ENCODE assay signal across 25 cellular contexts in the genomic region with DNA sequence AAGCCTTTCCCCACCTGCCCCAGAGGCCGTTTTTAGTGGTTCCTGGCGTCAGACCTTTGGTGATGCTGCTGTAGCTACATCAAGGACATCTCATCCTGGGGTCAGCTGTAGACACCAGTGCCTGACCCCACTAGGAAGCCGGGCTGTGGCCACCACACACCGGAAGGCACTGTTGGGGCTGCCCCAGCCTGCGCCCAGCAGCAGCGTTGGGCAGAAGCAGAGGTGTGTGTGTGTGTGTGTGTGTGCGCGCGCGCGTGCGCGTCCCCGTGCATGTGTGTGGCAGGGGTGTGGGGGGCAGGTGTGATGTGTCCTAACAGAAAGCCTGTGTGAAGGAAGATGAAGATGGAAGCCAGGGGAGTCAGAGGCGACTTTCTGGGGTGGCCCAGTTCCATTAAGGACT.
A peak's percentile ranks its signal among the peaks of the same experiment; 100 is the strongest.
DNase-seq lines count a peak whose midpoint lies in the region; ATAC-seq and TF ChIP-seq lines count a peak whose summit lies in the region.
"Had no signal": no experiment of that assay in that cellular context is flagged by ENCODE, and none has a peak within 500 bp of the region (broad histone marks: within the 10 kb centered on the region; RNA-seq: fewer than 3 reads in every experiment).

No MANE protein-coding gene starts in this region.

- H3K4me2 ChIP-seq in BLaER1 = peak overlapping the region; percentile 79
- H3K4me2 ChIP-seq in BLaER1 treated with 17β-estradiol and CSF1 and Interleukin-3, amounts not matched to agents 10 nM and 100 nM = peak overlapping the region; percentile 68 to 89 (median 76)
- H3K4me2 ChIP-seq in neuronal stem cell (ENCODE audit: insufficient read depth, low read length, poor library complexity, severe bottlenecking) = no peak overlapping the region

- ATAC-seq in GM19397 (IDR thresholded peaks at IDR 0.05; ENCODE audit: unreplicated experiment) (no peak), GM18861 (IDR thresholded peaks at IDR 0.05; ENCODE audit: unreplicated experiment) (no peak)
- ATAC-seq: GM12878 had no signal

- H3K9ac ChIP-seq in BLaER1 (no peak overlapping the region), neuronal stem cell (ENCODE audit: low read depth, low read length, poor library complexity) (no peak overlapping the region)
- H3K9ac ChIP-seq in BLaER1 treated with 17β-estradiol and CSF1 and Interleukin-3, amounts not matched to agents 10 nM and 100 nM = 0 out of 22 replicates have a peak overlapping the region, but pooled peaks of 1 of the 11 experiments have one; percentile 44

- DNase-seq in chondrocyte (ENCODE audit: low spot score) = peak; percentile 83
- no peak for DNase-seq in neuronal stem cell (ENCODE audit: low spot score)
- DNase-seq in esophagus squamous epithelium (lab: John Stamatoyannopoulos, UW) = no peak
- DNase-seq in OCI-M1 (lab: John Stamatoyannopoulos, UW) = no peak
- DNase-seq: 8988T; ACHN; BE2C; C1 segment of cervical spinal cord; CD4-positive, alpha-beta memory T cell; CD4-positive, CD25-positive, alpha-beta regulatory T cell; CD8-positive, alpha-beta memory T cell; COR-L47; DMS 273 treated with DMSO at 0.1 percent for 48 hours; DMS153; DMS53; DMS79; DND-41; EL; GDM1 had no signal

- H3K4me3 ChIP-seq in BLaER1 (no peak overlapping the region), neuronal stem cell (ENCODE audit: low read length in 2 of 2) (no peak overlapping the region), esophagus squamous epithelium (no peak overlapping the region)
- no peak overlapping the region for H3K4me3 ChIP-seq in BLaER1 treated with 17β-estradiol and CSF1 and Interleukin-3, amounts not matched to agents 10 nM and 100 nM
- H3K4me3 ChIP-seq: GM12878 had no signal

- no peaks in the 10 kb centered on the region for H3K27me3 Mint-ChIP-seq in chondrocyte (ENCODE audit: low read depth)
- H3K27me3 Mint-ChIP-seq: CD4-positive, alpha-beta memory T cell; CD4-positive, CD25-positive, alpha-beta regulatory T cell had no signal

- intact Hi-C loops in esophagus squamous epithelium (cut with DNase I) = no loop called here

- H4K8ac ChIP-seq in neuronal stem cell (ENCODE audit: low read depth, low read length) = no peak overlapping the region

- H3K27ac Mint-ChIP-seq in chondrocyte (ENCODE audit: unreplicated experiment) = no peak overlapping the region
- H3K27ac Mint-ChIP-seq: CD14-positive monocyte; CD8-positive, alpha-beta memory T cell had no signal

- H3K9me3 Mint-ChIP-seq in chondrocyte (ENCODE audit: low read depth) = no peaks in the 10 kb centered on the region
- H3K9me3 Mint-ChIP-seq: CD4-positive, alpha-beta memory T cell; CD4-positive, CD25-positive, alpha-beta regulatory T cell; CD8-positive, alpha-beta memory T cell had no signal

- peak overlapping the region; percentile 89 for H3K14ac ChIP-seq in neuronal stem cell (ENCODE audit: low read length)

- no peak for TF ChIP-seq CTCF in chondrocyte (IDR thresholded peaks at IDR 0.05)
- TF ChIP-seq CTCF in esophagus squamous epithelium (IDR thresholded peaks at IDR 0.05) = no peak

- TF ChIP-seq POLR2A in esophagus squamous epithelium (IDR thresholded peaks at IDR 0.05) = no peak

- H3K27me3 ChIP-seq in BLaER1 = no peaks in the 10 kb centered on the region
- H3K27me3 ChIP-seq in BLaER1 treated with 17β-estradiol and CSF1 and Interleukin-3, amounts not matched to agents 10 nM and 100 nM = no peaks in the 10 kb centered on the region
- H3K27me3 ChIP-seq in neuronal stem cell (ENCODE audit: control insufficient read depth in 3 of 3, insufficient read depth in 3 of 3, low read depth in 1 of 3, low read length in 3 of 3) = peaks cover 0 to 30% (median 0%) of the 10 kb centered on the region in 3 experiments
- peaks cover 0 to 6% (median 0%) of the 10 kb centered on the region in 4 donors for H3K27me3 ChIP-seq in esophagus squamous epithelium
- H3K27me3 ChIP-seq: BE2C had no signal

- H3K27ac ChIP-seq in BLaER1 (peak overlapping the region; percentile 74; the same call in 1 of the 2 replicates), neuronal stem cell (replicated peaks; ENCODE audit: low read length) (no peak overlapping the region), esophagus squamous epithelium (no peak overlapping the region)
- peak overlapping the region in 1 of 11 experiments; percentile 61; a peak in 1 of 22 replicates for H3K27ac ChIP-seq in BLaER1 treated with 17β-estradiol and CSF1 and Interleukin-3, amounts not matched to agents 10 nM and 100 nM

- peaks cover 11% of the 10 kb centered on the region for H3K4me1 Mint-ChIP-seq in chondrocyte (ENCODE audit: low read depth)
- H3K4me1 Mint-ChIP-seq: CD14-positive monocyte had no signal

- no peaks in the 10 kb centered on the region for H3K79me1 ChIP-seq in neuronal stem cell (ENCODE audit: low read depth, low read length)

- H3K36me3 Mint-ChIP-seq in chondrocyte (ENCODE audit: low read depth) = no peaks in the 10 kb centered on the region
- H3K36me3 Mint-ChIP-seq: CD14-positive monocyte; CD4-positive, alpha-beta memory T cell; CD4-positive, CD25-positive, alpha-beta regulatory T cell; CD8-positive, alpha-beta memory T cell had no signal

- no peak overlapping the region for H2AFZ ChIP-seq in neuronal stem cell (ENCODE audit: low read length)

- no peak overlapping the region for H2AK5ac ChIP-seq in neuronal stem cell (ENCODE audit: low read depth, low read length)

- H3K9me3 ChIP-seq in BLaER1 (peaks cover 17% of the 10 kb centered on the region), neuronal stem cell (replicated peaks in 1 of 2; ENCODE audit: control insufficient read depth in 2 of 2, insufficient read depth in 1 of 2, low read depth in 1 of 2, low read length in 2 of 2) (no peaks in the 10 kb centered on the region), esophagus squamous epithelium (no peaks in the 10 kb centered on the region)
- H3K9me3 ChIP-seq in BLaER1 treated with 17β-estradiol and CSF1 and Interleukin-3, amounts not matched to agents 10 nM and 100 nM (replicated peaks in 1 of 11) = peaks cover 0 to 28% (median 21%) of the 10 kb centered on the region in 11 experiments; a peak in 19 of 22 replicates
- H3K9me3 ChIP-seq: BE2C had no signal

- H2BK5ac ChIP-seq in neuronal stem cell (ENCODE audit: low read length) = no peak overlapping the region

- H3K4me3 Mint-ChIP-seq in chondrocyte (ENCODE audit: unreplicated experiment) = no peak overlapping the region
- H3K4me3 Mint-ChIP-seq: CD14-positive monocyte; CD4-positive, alpha-beta memory T cell; CD4-positive, CD25-positive, alpha-beta regulatory T cell; CD8-positive, alpha-beta memory T cell had no signal

- H3K23ac ChIP-seq in neuronal stem cell (ENCODE audit: low read depth, low read length, poor library complexity) = no peak overlapping the region

- H4K20me1 ChIP-seq in BLaER1 = no peaks in the 10 kb centered on the region
- no peaks in the 10 kb centered on the region for H4K20me1 ChIP-seq in BLaER1 treated with 17β-estradiol and CSF1 and Interleukin-3, amounts not matched to agents 10 nM and 100 nM

- H2BK120ac ChIP-seq in neuronal stem cell (ENCODE audit: low read depth, low read length) = no peak overlapping the region

- H2BK15ac ChIP-seq in neuronal stem cell (ENCODE audit: low read length) = no peak overlapping the region

- H3K18ac ChIP-seq in neuronal stem cell (ENCODE audit: low read length) = peak overlapping the region; percentile 48

- no peak overlapping the region for H2BK12ac ChIP-seq in neuronal stem cell (ENCODE audit: low read length)

- WGBS in neuronal stem cell (ENCODE audit: extremely low coverage in 2 of 2, insufficient read length in 2 of 2, insufficient replicate concordance in 1 of 2), 2 donors = no CpG with 5 or more reads among the region's 15 CpGs
- 68 to 85% methylated on average over 7 to 11 of the region's 15 CpGs for WGBS in esophagus squamous epithelium, 2 donors

- H3K4me1 ChIP-seq in BLaER1 = peaks cover 58% of the 10 kb centered on the region
- H3K4me1 ChIP-seq in BLaER1 treated with 17β-estradiol and CSF1 and Interleukin-3, amounts not matched to agents 10 nM and 100 nM = peaks cover 43 to 60% (median 56%) of the 10 kb centered on the region in 10 experiments
- peaks cover 0 to 3% of the 10 kb centered on the region in 2 donors for H3K4me1 ChIP-seq in neuronal stem cell (ENCODE audit: control insufficient read depth in 2 of 2, insufficient read depth in 1 of 2, low read depth in 1 of 2, low read length in 2 of 2)
- H3K4me1 ChIP-seq in esophagus squamous epithelium = no peaks in the 10 kb centered on the region
- H3K4me1 ChIP-seq: BE2C had no signal

- peaks cover 7% of the 10 kb centered on the region; the same call in 1 of the 2 replicates for H3K36me3 ChIP-seq in BLaER1
- H3K36me3 ChIP-seq in BLaER1 treated with 17β-estradiol and CSF1 and Interleukin-3, amounts not matched to agents 10 nM and 100 nM = peaks cover 0 to 15% (median 4%) of the 10 kb centered on the region in 11 experiments; a peak in 6 of 22 replicates
- H3K36me3 ChIP-seq in neuronal stem cell (replicated peaks in 1 of 2; ENCODE audit: control insufficient read depth in 2 of 2, insufficient read depth in 2 of 2, low read length in 2 of 2) = no peaks in the 10 kb centered on the region
- no peaks in the 10 kb centered on the region for H3K36me3 ChIP-seq in esophagus squamous epithelium

- no peak overlapping the region for H3K4ac ChIP-seq in neuronal stem cell (ENCODE audit: low read length)

- no peak overlapping the region for H4K91ac ChIP-seq in neuronal stem cell (ENCODE audit: low read depth, low read length, poor library complexity)
